ENCODE assay signal across 8 cellular contexts in genomic region chr15:45402955-45403892, GRCh38. TPM values are rescaled to one million over a fixed set of nuclear protein-coding genes. Genes with fewer than 3 reads are reported as not detected.
DNase-seq lines count a peak whose midpoint lies in the region; ATAC-seq and TF ChIP-seq lines count a peak whose summit lies in the region.

No MANE protein-coding gene starts in this region.

- H3K9me3 ChIP-seq in WERI-Rb-1 (ENCODE audit: severe bottlenecking) (no peaks in the 10 kb centered on the region), lower lobe of right lung (no peaks in the 10 kb centered on the region)

- H3K27ac ChIP-seq in WERI-Rb-1 = peak overlapping the region; percentile 94
- peak overlapping the region; percentile 88 for H3K27ac ChIP-seq in lower lobe of right lung

- H3K27ac Mint-ChIP-seq in dendritic cell treated with granulocyte-macrophage colony-stimulating factor and Interleukin-4, amounts not matched to agents 40 ng/mL and 50 ng/mL, for 4 days = peak overlapping the region; percentile 92

- ATAC-seq in GM21381 (IDR thresholded peaks at IDR 0.05; ENCODE audit: unreplicated experiment) (peak; percentile 25), lower lobe of right lung (peak; percentile 65 to 68)

- H3K36me3 Mint-ChIP-seq in dendritic cell treated with granulocyte-macrophage colony-stimulating factor and Interleukin-4, amounts not matched to agents 40 ng/mL and 50 ng/mL, for 4 days (ENCODE audit: low read depth) = peaks cover 53% of the 10 kb centered on the region

- H3K36me3 ChIP-seq in WERI-Rb-1 (peaks cover 37% of the 10 kb centered on the region), lower lobe of right lung (peaks cover 33% of the 10 kb centered on the region)

- no peaks in the 10 kb centered on the region for H3K9me3 Mint-ChIP-seq in dendritic cell treated with granulocyte-macrophage colony-stimulating factor and Interleukin-4, amounts not matched to agents 40 ng/mL and 50 ng/mL, for 4 days

- peaks cover 33% of the 10 kb centered on the region for H3K4me1 ChIP-seq in lower lobe of right lung

- no peaks in the 10 kb centered on the region for H3K27me3 ChIP-seq in WERI-Rb-1 (ENCODE audit: insufficient read depth, low read depth, severe bottlenecking)
- H3K27me3 ChIP-seq in lower lobe of right lung (ENCODE audit: low read depth) = no peaks in the 10 kb centered on the region

- H3K4me3 ChIP-seq in WERI-Rb-1 (ENCODE audit: low read depth, low read length) = peak overlapping the region; percentile 88
- H3K4me3 ChIP-seq in lower lobe of right lung = peak overlapping the region; percentile 70

- no peak for TF ChIP-seq CTCF in WERI-Rb-1 (IDR thresholded peaks at IDR 0.05; ENCODE audit: low read depth, low read length)
- no peak for TF ChIP-seq CTCF in lower lobe of right lung (IDR thresholded peaks at IDR 0.05)

- H3K4me3 Mint-ChIP-seq in dendritic cell treated with granulocyte-macrophage colony-stimulating factor and Interleukin-4, amounts not matched to agents 40 ng/mL and 50 ng/mL, for 4 days = peak overlapping the region; percentile 95

- peak; percentile 26 for DNase-seq in COR-L47 (lab: John Stamatoyannopoulos, UW)
- peak; percentile 56 for DNase-seq in HS-5 (ENCODE audit: low read depth)
- peak; percentile 30 for DNase-seq in WERI-Rb-1
- peak; percentile 69 for DNase-seq in lower lobe of right lung
- DNase-seq in stimulated activated CD8-positive, alpha-beta memory T cell treated with anti-CD3 and anti-CD28 coated beads, Interleukin-4, amount 100 ng/mL, for 24 hours (ENCODE audit: low read depth) = peak; percentile 8
- DNase-seq in Ammon's horn (ENCODE audit: low spot score) = no peak

- no peaks in the 10 kb centered on the region for H3K27me3 Mint-ChIP-seq in dendritic cell treated with granulocyte-macrophage colony-stimulating factor and Interleukin-4, amounts not matched to agents 40 ng/mL and 50 ng/mL, for 4 days

- peaks cover 35% of the 10 kb centered on the region for H3K4me1 Mint-ChIP-seq in dendritic cell treated with granulocyte-macrophage colony-stimulating factor and Interleukin-4, amounts not matched to agents 40 ng/mL and 50 ng/mL, for 4 days (ENCODE audit: low read depth)

- intact Hi-C loops in dendritic cell treated with granulocyte-macrophage colony-stimulating factor and Interleukin-4, amounts not matched to agents 40 ng/mL and 50 ng/mL, for 4 days (cut with micrococcal nuclease) = loop anchor here (1.0 to 2.0 kb wide), 2 partner anchors 55 to 236 kb away; no protein-coding TSS in a partner anchor
- intact Hi-C loops in lower lobe of right lung (cut with DNase I) = loop anchor here (10.0 kb wide), 1 partner anchor 198 kb away; no protein-coding TSS in a partner anchor

RNA-seq across cellular contexts. Expression of gene GATM, which starts 24.9 kb away (rescaled TPM):
- total RNA-seq in lower lobe of right lung = 7.2 TPM
